Comparison of ENCODE assay signal across 11 cellular contexts in the genomic region with DNA sequence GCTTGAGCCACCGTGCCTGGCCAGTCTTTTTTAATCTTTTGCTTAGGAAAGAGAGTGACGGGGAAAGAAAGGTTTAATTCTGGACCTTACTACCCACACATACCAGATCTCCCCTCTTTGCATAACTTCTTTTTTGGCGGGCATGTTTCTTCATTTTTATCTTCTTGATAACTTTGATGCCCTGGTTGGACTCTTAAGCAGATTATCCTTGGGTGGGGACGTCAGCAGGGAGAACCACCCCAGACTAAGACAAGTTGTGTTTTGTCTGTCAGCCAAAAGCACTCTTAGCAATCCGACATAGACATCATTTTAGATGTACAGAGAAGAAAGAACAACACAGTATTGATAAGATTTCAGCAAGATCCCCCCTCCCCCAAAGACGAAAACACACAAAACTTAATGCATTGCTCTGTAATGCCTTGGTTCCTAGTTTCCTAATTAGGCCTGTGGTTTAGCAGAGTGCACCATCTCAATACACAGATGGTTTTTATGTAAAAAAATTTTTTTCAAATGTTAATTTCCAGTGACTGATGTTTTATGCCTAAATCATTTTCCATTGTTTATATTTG.
DNase-seq lines count a peak whose midpoint lies in the region; ATAC-seq and TF ChIP-seq lines count a peak whose summit lies in the region.
"Had no signal": no experiment of that assay in that cellular context is flagged by ENCODE, and none has a peak within 500 bp of the region (broad histone marks: within the 10 kb centered on the region; RNA-seq: fewer than 3 reads in every experiment).

No MANE protein-coding gene starts in this region.

- intact Hi-C loops in dorsolateral prefrontal cortex (cut with DNase I) = no loop called here

- TF ChIP-seq CTCF in dorsolateral prefrontal cortex (IDR thresholded peaks at IDR 0.05 in 54 of 56, conservative IDR thresholded peaks at IDR 0.05 in 2 of 56; ENCODE audit: low read depth in 1 of 56, partially characterized antibody in 56 of 56) (no peak), upper lobe of left lung (IDR thresholded peaks at IDR 0.05) (no peak)

- H3K4me3 Mint-ChIP-seq in activated naive CD8-positive, alpha-beta T cell = peak overlapping the region; percentile 17
- H3K4me3 Mint-ChIP-seq in activated naive CD8-positive, alpha-beta T cell treated with anti-CD3 and anti-CD28 coated beads, Interleukin-2, amount 50 U/mL, for 24 hours = no peak overlapping the region
- peak overlapping the region; percentile 49 to 62 for H3K4me3 Mint-ChIP-seq in stimulated activated naive CD8-positive, alpha-beta T cell treated with anti-CD3 and anti-CD28 coated beads, Interleukin-15, amount 100 ng/mL, for 72 hours
- H3K4me3 Mint-ChIP-seq: activated CD4-positive, alpha-beta memory T cell treated with anti-CD3 and anti-CD28 coated beads, Interleukin-2, amount 10 ng/mL, durations not matched to agents 7 days and 5 days had no signal

- TF ChIP-seq POLR2A in upper lobe of left lung (IDR thresholded peaks at IDR 0.05) = no peak

- whole genome bisulfite sequencing in upper lobe of left lung, 2 donors = 80% methylated on average over 6 of the region's 6 CpGs

- H3K4me1 ChIP-seq in upper lobe of left lung = peaks cover 6 to 16% (median 10%) of the 10 kb centered on the region in 4 donors

- peaks cover 17% of the 10 kb centered on the region for H3K36me3 Mint-ChIP-seq in activated naive CD8-positive, alpha-beta T cell
- H3K36me3 Mint-ChIP-seq in activated naive CD8-positive, alpha-beta T cell treated with anti-CD3 and anti-CD28 coated beads, Interleukin-2, amount 50 U/mL, for 24 hours (ENCODE audit: low read depth) = peaks cover 13% of the 10 kb centered on the region

- H3K27me3 ChIP-seq in dorsolateral prefrontal cortex (no peaks in the 10 kb centered on the region), upper lobe of left lung (no peaks in the 10 kb centered on the region)

- peak overlapping the region; percentile 38 for H3K27ac Mint-ChIP-seq in activated naive CD8-positive, alpha-beta T cell
- H3K27ac Mint-ChIP-seq in activated naive CD8-positive, alpha-beta T cell treated with anti-CD3 and anti-CD28 coated beads, Interleukin-2, amount 50 U/mL, for 24 hours = no peak overlapping the region
- peak overlapping the region in 1 of 2 donors; percentile 55 for H3K27ac Mint-ChIP-seq in stimulated activated naive CD8-positive, alpha-beta T cell treated with anti-CD3 and anti-CD28 coated beads, Interleukin-15, amount 100 ng/mL, for 72 hours
- H3K27ac Mint-ChIP-seq: activated CD4-positive, alpha-beta memory T cell treated with anti-CD3 and anti-CD28 coated beads, Interleukin-2, amount 10 ng/mL, durations not matched to agents 7 days and 5 days had no signal

- ATAC-seq in activated naive CD8-positive, alpha-beta T cell treated with anti-CD3 and anti-CD28 coated beads, Interleukin-2, amount 50 U/mL, for 24 hours = no peak
- ATAC-seq in HG03064 (IDR thresholded peaks at IDR 0.05; ENCODE audit: low read depth, unreplicated experiment) = peak; percentile 21
- no peak for ATAC-seq in stimulated activated naive CD8-positive, alpha-beta T cell treated with anti-CD3 and anti-CD28 coated beads, Interleukin-15, amount 100 ng/mL, for 72 hours
- no peak for ATAC-seq in upper lobe of left lung (ENCODE audit: low FRiP score in 2 of 2)

- no peaks in the 10 kb centered on the region for H3K9me3 Mint-ChIP-seq in activated naive CD8-positive, alpha-beta T cell (ENCODE audit: low read depth)
- H3K9me3 Mint-ChIP-seq in activated naive CD8-positive, alpha-beta T cell treated with anti-CD3 and anti-CD28 coated beads, Interleukin-2, amount 50 U/mL, for 24 hours = no peaks in the 10 kb centered on the region
- no peaks in the 10 kb centered on the region for H3K9me3 Mint-ChIP-seq in stimulated activated naive CD8-positive, alpha-beta T cell treated with anti-CD3 and anti-CD28 coated beads, Interleukin-15, amount 100 ng/mL, for 72 hours
- H3K9me3 Mint-ChIP-seq: activated CD4-positive, alpha-beta memory T cell treated with anti-CD3 and anti-CD28 coated beads, Interleukin-2, amount 10 ng/mL, durations not matched to agents 7 days and 5 days had no signal

- no peak for TF ChIP-seq EP300 in upper lobe of left lung (IDR thresholded peaks at IDR 0.05)

- no peak for DNase-seq in activated naive CD8-positive, alpha-beta T cell treated with anti-CD3 and anti-CD28 coated beads, Interleukin-2, amount 50 U/mL, for 24 hours
- DNase-seq in dorsolateral prefrontal cortex = no peak
- DNase-seq in stimulated activated naive CD8-positive, alpha-beta T cell treated with anti-CD3 and anti-CD28 coated beads, Interleukin-15, amount 100 ng/mL, for 72 hours = no peak
- no peak for DNase-seq in NCI-H2081 treated with DMSO at 0.1 percent for 48 hours (lab: John Stamatoyannopoulos, UW)
- no peak for DNase-seq in upper lobe of left lung
- no peak for DNase-seq in ureter (ENCODE audit: low spot score)
- DNase-seq: activated CD4-positive, alpha-beta memory T cell treated with anti-CD3 and anti-CD28 coated beads, Interleukin-2, amount 10 ng/mL, durations not matched to agents 7 days and 5 days had no signal

- H3K4me3 ChIP-seq in dorsolateral prefrontal cortex (peak overlapping the region in 2 of 59 donors; percentile 24 to 28), upper lobe of left lung (no peak overlapping the region)
- H3K4me3 ChIP-seq: skin epidermis had no signal

- H3K27me3 Mint-ChIP-seq in activated naive CD8-positive, alpha-beta T cell = no peaks in the 10 kb centered on the region
- no peaks in the 10 kb centered on the region for H3K27me3 Mint-ChIP-seq in activated naive CD8-positive, alpha-beta T cell treated with anti-CD3 and anti-CD28 coated beads, Interleukin-2, amount 50 U/mL, for 24 hours
- H3K27me3 Mint-ChIP-seq in stimulated activated naive CD8-positive, alpha-beta T cell treated with anti-CD3 and anti-CD28 coated beads, Interleukin-15, amount 100 ng/mL, for 72 hours = no peaks in the 10 kb centered on the region
- H3K27me3 Mint-ChIP-seq: activated CD4-positive, alpha-beta memory T cell treated with anti-CD3 and anti-CD28 coated beads, Interleukin-2, amount 10 ng/mL, durations not matched to agents 7 days and 5 days had no signal

- no peaks in the 10 kb centered on the region for H3K9me3 ChIP-seq in upper lobe of left lung

- H3K36me3 ChIP-seq in upper lobe of left lung = no peaks in the 10 kb centered on the region

- H3K27ac ChIP-seq in dorsolateral prefrontal cortex (peak overlapping the region in 49 of 59 donors; percentile 3 to 90 (median 68)), upper lobe of left lung (no peak overlapping the region)
- H3K27ac ChIP-seq: HL-60 had no signal

- H3K4me1 Mint-ChIP-seq in activated naive CD8-positive, alpha-beta T cell (ENCODE audit: low read depth) = peaks cover 68% of the 10 kb centered on the region
- H3K4me1 Mint-ChIP-seq in activated naive CD8-positive, alpha-beta T cell treated with anti-CD3 and anti-CD28 coated beads, Interleukin-2, amount 50 U/mL, for 24 hours = peaks cover 62% of the 10 kb centered on the region
- H3K4me1 Mint-ChIP-seq in stimulated activated naive CD8-positive, alpha-beta T cell treated with anti-CD3 and anti-CD28 coated beads, Interleukin-15, amount 100 ng/mL, for 72 hours = peaks cover 68% of the 10 kb centered on the region

Comparison
In these comparisons a context has a peak if more than half of its experiments do, and no peak if none do; other contexts are left out.
1. H3K27ac ChIP-seq: peak in dorsolateral prefrontal cortex (49 of 59); none in upper lobe of left lung (0 of 4).